ENCODE assay signal across 17 cellular contexts in the genomic region with DNA sequence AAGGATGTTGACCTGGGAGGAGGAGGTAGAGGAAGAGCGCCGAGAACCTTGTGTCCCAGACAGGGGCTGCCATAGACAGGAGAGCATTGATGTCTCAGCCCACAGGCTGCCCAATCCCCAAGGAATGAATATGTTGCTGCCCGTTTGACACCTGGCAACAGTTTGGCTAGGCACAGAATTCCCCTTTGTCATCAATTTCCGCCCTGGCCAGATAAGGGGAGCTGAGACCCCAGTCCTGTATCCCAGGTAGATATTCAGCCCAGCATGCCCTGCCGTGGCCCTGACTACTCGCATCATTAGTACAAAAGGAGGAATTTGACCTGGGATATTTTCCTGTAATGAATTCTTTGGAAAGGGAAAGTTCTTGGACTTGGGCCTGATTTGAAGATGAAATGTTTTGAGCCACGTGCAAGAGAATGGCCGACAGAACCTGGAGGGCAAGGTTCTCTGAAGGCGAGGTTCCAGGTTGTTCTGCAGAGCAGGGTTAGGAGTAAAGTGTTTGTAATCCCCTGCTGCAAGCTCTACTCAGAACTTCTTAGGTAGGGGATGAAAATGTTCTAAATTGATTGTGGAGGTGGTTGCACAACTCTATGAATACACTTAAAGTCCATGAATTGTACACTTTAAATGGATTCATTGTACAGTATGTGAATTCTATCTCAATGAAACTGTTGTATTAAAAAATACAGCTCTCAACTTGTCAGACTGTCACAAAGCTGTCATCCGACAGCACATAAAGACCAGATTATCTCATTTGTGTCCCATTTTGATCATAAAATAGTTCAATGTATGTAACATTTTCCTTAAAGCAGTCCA.
"Had no signal": no experiment of that assay in that cellular context is flagged by ENCODE, and none has a peak within 500 bp of the region (broad histone marks: within the 10 kb centered on the region; RNA-seq: fewer than 3 reads in every experiment).

No MANE protein-coding gene starts in this region.

- H3K9me3 Mint-ChIP-seq: activated naive CD8-positive, alpha-beta T cell treated with anti-CD3 and anti-CD28 coated beads, Interleukin-2, amount 10 ng/mL, durations not matched to agents 7 days and 5 days; activated T-cell treated with anti-CD3 and anti-CD28 coated beads, Interleukin-2, amount 50 U/mL, for 72 hours; effector memory CD8-positive, alpha-beta T cell; neural crest cell; stimulated activated naive CD8-positive, alpha-beta T cell treated with anti-CD3 and anti-CD28 coated beads, Interleukin-15, amount 100 ng/mL, for 72 hours had no signal

- ATAC-seq: activated T-cell treated with anti-CD3 and anti-CD28 coated beads, Interleukin-2, amount 50 U/mL, for 72 hours; body of pancreas; effector memory CD8-positive, alpha-beta T cell; left cardiac atrium; psoas muscle; right cardiac atrium; stimulated activated naive CD8-positive, alpha-beta T cell treated with anti-CD3 and anti-CD28 coated beads, Interleukin-15, amount 100 ng/mL, for 72 hours had no signal

- H3K27me3 Mint-ChIP-seq: activated naive CD8-positive, alpha-beta T cell treated with anti-CD3 and anti-CD28 coated beads, Interleukin-2, amount 10 ng/mL, durations not matched to agents 7 days and 5 days; effector memory CD8-positive, alpha-beta T cell; stimulated activated naive CD8-positive, alpha-beta T cell treated with anti-CD3 and anti-CD28 coated beads, Interleukin-15, amount 100 ng/mL, for 72 hours had no signal

- H3K36me3 ChIP-seq: suprapubic skin, transverse colon had no signal

- H3K4me3 Mint-ChIP-seq: activated naive CD8-positive, alpha-beta T cell treated with anti-CD3 and anti-CD28 coated beads, Interleukin-2, amount 10 ng/mL, durations not matched to agents 7 days and 5 days; activated T-cell treated with anti-CD3 and anti-CD28 coated beads, Interleukin-2, amount 50 U/mL, for 72 hours; effector memory CD8-positive, alpha-beta T cell; neural crest cell; stimulated activated naive CD8-positive, alpha-beta T cell treated with anti-CD3 and anti-CD28 coated beads, Interleukin-15, amount 100 ng/mL, for 72 hours had no signal

- H3K27me3 ChIP-seq: body of pancreas, esophagus squamous epithelium, suprapubic skin, transverse colon had no signal

- H3K4me1 ChIP-seq: body of pancreas, transverse colon had no signal

- DNase-seq: activated CD4-positive, alpha-beta T cell treated with anti-CD3 and anti-CD28 coated beads, Interleukin-2, amount 50 U/mL, for 1 hour; activated CD4-positive, CD25-positive, alpha-beta regulatory T cell; activated gamma-delta T cell; activated naive CD8-positive, alpha-beta T cell treated with anti-CD3 and anti-CD28 coated beads, Interleukin-2, amount 10 ng/mL, durations not matched to agents 7 days and 5 days; activated T-cell treated with anti-CD3 and anti-CD28 coated beads, Interleukin-2, amount 50 U/mL, for 72 hours; body of pancreas; effector memory CD8-positive, alpha-beta T cell; esophagus squamous epithelium; left cardiac atrium; psoas muscle; stimulated activated CD4-positive, alpha-beta T cell treated with anti-CD3 and anti-CD28 coated beads, Interleukin-4, amount 100 ng/mL, for 1 hour; stimulated activated naive CD8-positive, alpha-beta T cell treated with anti-CD3 and anti-CD28 coated beads, Interleukin-15, amount 100 ng/mL, for 72 hours; transverse colon had no signal

- H3K9me3 ChIP-seq: body of pancreas, esophagus squamous epithelium, psoas muscle, suprapubic skin, transverse colon had no signal

- H3K27ac Mint-ChIP-seq: activated naive CD8-positive, alpha-beta T cell treated with anti-CD3 and anti-CD28 coated beads, Interleukin-2, amount 10 ng/mL, durations not matched to agents 7 days and 5 days; activated T-cell treated with anti-CD3 and anti-CD28 coated beads, Interleukin-2, amount 50 U/mL, for 72 hours; stimulated activated naive CD8-positive, alpha-beta T cell treated with anti-CD3 and anti-CD28 coated beads, Interleukin-15, amount 100 ng/mL, for 72 hours had no signal

- H3K27ac ChIP-seq: esophagus squamous epithelium, psoas muscle, skin epidermis, suprapubic skin, transverse colon had no signal

- H3K4me3 ChIP-seq: body of pancreas, esophagus squamous epithelium, psoas muscle, skin epidermis, suprapubic skin, transverse colon had no signal
